1 cellular context compared by ENCODE assay signal in the genomic region with DNA sequence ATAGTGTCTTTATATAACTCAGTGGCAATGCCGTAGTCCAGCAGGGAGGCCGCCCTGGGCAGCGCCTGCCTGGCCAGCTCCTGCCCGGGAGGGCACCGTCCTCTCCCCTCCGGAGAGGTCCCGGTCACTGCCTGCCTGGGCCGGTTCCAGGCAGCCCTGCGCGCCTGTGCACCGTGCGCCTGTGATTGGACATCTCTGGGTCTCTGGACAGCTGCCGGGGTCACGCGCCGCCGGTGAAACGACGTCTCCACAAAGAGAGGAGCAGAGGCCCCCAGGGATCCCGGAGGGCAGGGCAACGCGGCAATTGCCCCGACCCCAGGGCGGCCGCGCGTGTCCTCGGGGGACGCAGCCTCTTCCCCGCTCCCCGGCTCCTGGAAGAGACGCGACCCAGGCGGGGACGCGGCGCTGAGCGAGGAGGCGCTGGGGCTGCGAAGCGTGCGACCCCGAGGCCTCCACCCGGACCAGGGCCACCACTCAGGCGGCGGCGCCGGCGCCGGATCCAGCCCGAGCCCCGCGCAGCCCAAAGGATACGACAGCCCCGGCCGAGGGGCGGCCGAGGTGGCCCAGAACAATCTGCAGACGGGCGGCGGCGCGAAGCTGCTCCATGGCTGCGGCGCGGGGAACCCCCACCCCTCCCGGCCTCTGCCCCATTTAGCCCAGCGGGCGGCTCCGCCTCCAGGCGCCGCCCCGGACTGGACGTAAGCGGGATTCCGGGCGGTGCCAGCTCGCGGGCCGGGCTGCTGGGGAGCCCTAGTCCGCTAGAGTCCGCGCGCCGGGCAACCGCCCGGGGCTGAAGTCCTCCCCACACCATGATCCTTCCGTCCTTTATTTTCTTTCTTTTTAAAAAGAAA.
TF ChIP-seq lines count a peak whose summit lies in the region.

PHYH (minus strand) TSS at position 628 of the 851 bp plus-strand sequence; CDS start at position 606, 22 bp downstream.

TF ChIP-seq in H1, 55 proteins besides CTCF, POLR2A, EP300 and RAD21 (continued from another document):
- TF ChIP-seq GABPA (IDR thresholded peaks at IDR 0.05; ENCODE audit: borderline replicate concordance, insufficient read depth, low read length) (peak; percentile 73), ASH2L (IDR thresholded peaks at IDR 0.05; ENCODE audit: low read length) (peak; percentile 35), TBP (IDR thresholded peaks at IDR 0.05; ENCODE audit: low read depth, low read length) (peak; percentile 35), CBX8 (IDR thresholded peaks at IDR 0.05; ENCODE audit: borderline replicate concordance, low read depth, low read length) (no peak), E2F6 (IDR thresholded peaks at IDR 0.05) (peak; percentile 90), SP4 (IDR thresholded peaks at IDR 0.05; ENCODE audit: low read length) (peak; percentile 20; the same call in 1 of the 2 replicates), TCF12 (IDR thresholded peaks at IDR 0.05; ENCODE audit: low read depth, low read length) (no peak), RNF2 (IDR thresholded peaks at IDR 0.05; ENCODE audit: borderline replicate concordance, low read depth, low read length, missing control alignments, poor library complexity, severe bottlenecking) (peak; percentile 55), PHF8 (conservative IDR thresholded peaks at IDR 0.05; ENCODE audit: low read depth, low read length) (peak; percentile 56; the same call in 1 of the 2 replicates), JUN (IDR thresholded peaks at IDR 0.05; ENCODE audit: low read depth, low read length) (peak; percentile 87), CBX5 (IDR thresholded peaks at IDR 0.05; ENCODE audit: low read depth, low read length) (no peak), HDAC2 (IDR thresholded peaks at IDR 0.05; ENCODE audit: borderline replicate concordance in 1 of 2, low read depth in 2 of 2, low read length in 2 of 2) (peak in 1 of 2 experiments; percentile 22; a peak in 1 of 4 replicates)
- TF ChIP-seq, protein P1, sequence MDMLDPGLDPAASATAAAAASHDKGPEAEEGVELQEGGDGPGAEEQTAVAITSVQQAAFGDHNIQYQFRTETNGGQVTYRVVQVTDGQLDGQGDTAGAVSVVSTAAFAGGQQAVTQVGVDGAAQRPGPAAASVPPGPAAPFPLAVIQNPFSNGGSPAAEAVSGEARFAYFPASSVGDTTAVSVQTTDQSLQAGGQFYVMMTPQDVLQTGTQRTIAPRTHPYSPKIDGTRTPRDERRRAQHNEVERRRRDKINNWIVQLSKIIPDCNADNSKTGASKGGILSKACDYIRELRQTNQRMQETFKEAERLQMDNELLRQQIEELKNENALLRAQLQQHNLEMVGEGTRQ (IDR thresholded peaks at IDR 0.05; ENCODE audit: low read length) = peak; percentile 42
- TF ChIP-seq, protein P2, sequence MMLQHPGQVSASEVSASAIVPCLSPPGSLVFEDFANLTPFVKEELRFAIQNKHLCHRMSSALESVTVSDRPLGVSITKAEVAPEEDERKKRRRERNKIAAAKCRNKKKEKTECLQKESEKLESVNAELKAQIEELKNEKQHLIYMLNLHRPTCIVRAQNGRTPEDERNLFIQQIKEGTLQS (IDR thresholded peaks at IDR 0.05; ENCODE audit: insufficient read depth, low read depth, low read length) = no peak
